7 cellular contexts compared by ENCODE assay signal in genomic region chr4:53755656-53756055, GRCh38.
"Had no signal": no experiment of that assay in that cellular context is flagged by ENCODE, and none has a peak within 500 bp of the region (broad histone marks: within the 10 kb centered on the region; RNA-seq: fewer than 3 reads in every experiment).

No MANE protein-coding gene starts in this region.

- H3K4me3 ChIP-seq: GM23248, HAP-1 had no signal

- H3K36me3 ChIP-seq: HAP-1 had no signal

- H3K27ac Mint-ChIP-seq: IgD-negative memory B cell had no signal

- H3K9ac ChIP-seq: GM23248 had no signal

- H3K9me3 ChIP-seq: HAP-1 had no signal

- DNase-seq: GM23248, GOT3, H7, KBM-7 had no signal

- H3K27ac ChIP-seq: GM23248, HL-60 had no signal

- H3K4me3 Mint-ChIP-seq: IgD-negative memory B cell had no signal

- H3K4me1 ChIP-seq: HAP-1 had no signal
